16 cellular contexts compared by ENCODE assay signal in genomic region chr6:42989923-42990322, GRCh38. TPM values are rescaled to one million over a fixed set of nuclear protein-coding genes. Genes with fewer than 3 reads are reported as not detected.
DNase-seq lines count a peak whose midpoint lies in the region; ATAC-seq, FAIRE-seq and TF ChIP-seq lines count a peak whose summit lies in the region.
"Had no signal": no experiment of that assay in that cellular context is flagged by ENCODE, and none has a peak within 500 bp of the region (broad histone marks: within the 10 kb centered on the region; RNA-seq: fewer than 3 reads in every experiment).

No MANE protein-coding gene starts in this region.

- no peak for TF ChIP-seq POLR2A in IMR-90 (IDR thresholded peaks at IDR 0.05; ENCODE audit: low read depth, low read length)
- no peak for TF ChIP-seq POLR2A in adrenal gland (IDR thresholded peaks at IDR 0.05)

- H4K8ac ChIP-seq in IMR-90 (ENCODE audit: low read depth in 2 of 2, low read length in 2 of 2): no peak overlapping the region

- H3K4me3 ChIP-seq in IMR-90 (ENCODE audit: insufficient read depth, low read depth, low read length) (no peak overlapping the region), bronchial epithelial cell (ENCODE audit: low read depth, low read length) (no peak overlapping the region), small intestine (ENCODE audit: low read depth in 1 of 2, low read length in 2 of 2) (no peak overlapping the region), adrenal gland (no peak overlapping the region)
- H3K4me3 ChIP-seq: BLaER1 treated with 17β-estradiol and CSF1 and Interleukin-3, amounts not matched to agents 10 nM and 100 nM; GM23338 had no signal

- no peak overlapping the region for H2AFZ ChIP-seq in IMR-90 (replicated peaks; ENCODE audit: low read length, poor library complexity)
- H2AFZ ChIP-seq: GM23338 had no signal

- no peak overlapping the region for H3K9ac ChIP-seq in IMR-90 (ENCODE audit: low read depth, low read length)
- H3K9ac ChIP-seq: BLaER1 treated with 17β-estradiol and CSF1 and Interleukin-3, amounts not matched to agents 10 nM and 100 nM had no signal

- peaks cover 61 to 69% of the 10 kb centered on the region in 2 experiments for H3K79me1 ChIP-seq in IMR-90 (ENCODE audit: low read depth in 1 of 2, low read length in 2 of 2)

- H3K27ac ChIP-seq in IMR-90 (ENCODE audit: insufficient read depth, low read length) (no peak overlapping the region), small intestine (ENCODE audit: low read depth in 1 of 2, low read length in 1 of 2) (peak overlapping the region; percentile 62 to 69), adrenal gland (no peak overlapping the region)
- H3K27ac ChIP-seq: BLaER1 treated with 17β-estradiol and CSF1 and Interleukin-3, amounts not matched to agents 10 nM and 100 nM had no signal

- H2AK5ac ChIP-seq in IMR-90 (ENCODE audit: low read depth, low read length): no peak overlapping the region

- TF ChIP-seq RAD21 in IMR-90 (IDR thresholded peaks at IDR 0.05; ENCODE audit: low read length): no peak

- H4K20me1 ChIP-seq in IMR-90 (ENCODE audit: insufficient read depth, low read length): peaks cover 25% of the 10 kb centered on the region

- H3K9me1 ChIP-seq in IMR-90 (ENCODE audit: insufficient read depth, low read length): peaks cover 19% of the 10 kb centered on the region; the same call in 1 of the 2 replicates

- no peak overlapping the region for H2BK120ac ChIP-seq in IMR-90 (ENCODE audit: low read depth, low read length)

- CTCF ChIA-PET in IMR-90 (lab: Yijun Ruan, JAX): no interaction called here

- H3K36me3 Mint-ChIP-seq in memory B cell: peaks cover 14% of the 10 kb centered on the region
- peaks cover 32% of the 10 kb centered on the region for H3K36me3 Mint-ChIP-seq in endothelial cell (ENCODE audit: low read depth, unreplicated experiment)

- 0 out of 2 replicates have a peak overlapping the region, but pooled peaks have one; percentile 2 for H3K23ac ChIP-seq in IMR-90 (ENCODE audit: low read depth, low read length)

- no peaks in the 10 kb centered on the region for H3K9me3 ChIP-seq in IMR-90 (ENCODE audit: control insufficient read depth, insufficient read depth, low read length)
- no peaks in the 10 kb centered on the region for H3K9me3 ChIP-seq in small intestine (ENCODE audit: control insufficient read depth, low read depth)
- no peaks in the 10 kb centered on the region for H3K9me3 ChIP-seq in adrenal gland (replicated peaks in 1 of 3)
- H3K9me3 ChIP-seq: BLaER1 treated with 17β-estradiol and CSF1 and Interleukin-3, amounts not matched to agents 10 nM and 100 nM had no signal

- H3K4me1 ChIP-seq in IMR-90 (ENCODE audit: control insufficient read depth, insufficient read depth, low read length) (peaks cover 3% of the 10 kb centered on the region; the same call in 1 of the 2 replicates), small intestine (ENCODE audit: control insufficient read depth in 2 of 2, insufficient read depth in 1 of 2, low read depth in 1 of 2, low read length in 1 of 2) (peaks cover 0 to 4% of the 10 kb centered on the region in 2 donors), adrenal gland (replicated peaks in 1 of 2) (peaks cover 11 to 20% of the 10 kb centered on the region in 2 donors)

- no peak for ATAC-seq in IMR-90 (ENCODE audit: low read depth)
- ATAC-seq in memory B cell (ENCODE audit: low read depth): no peak
- ATAC-seq: GM23338 had no signal

- H3K4me1 Mint-ChIP-seq in memory B cell: peaks cover 32% of the 10 kb centered on the region
- H3K4me1 Mint-ChIP-seq in endothelial cell (ENCODE audit: unreplicated experiment): peaks cover 24% of the 10 kb centered on the region

- dilution Hi-C loops in IMR-90 (cut with HindIII; ENCODE audit: low sequenced_read_pairs, unreplicated experiment): no loop called here

- no peak overlapping the region for H3K14ac ChIP-seq in IMR-90 (replicated peaks; ENCODE audit: low read depth, low read length)

- no peak for DNase-seq in IMR-90
- no peak for DNase-seq in bronchial epithelial cell (ENCODE audit: low read depth)
- DNase-seq in memory B cell (ENCODE audit: low spot score in 2 of 2): no peak
- DNase-seq in small intestine: peak; percentile 96
- DNase-seq in endothelial cell (ENCODE audit: low spot score): no peak
- DNase-seq in adrenal gland: no peak
- DNase-seq in DMS53 (lab: John Stamatoyannopoulos, UW): no peak
- no peak for DNase-seq in NCI-H1436 treated with DMSO at 0.1 percent for 48 hours (lab: John Stamatoyannopoulos, UW)
- DNase-seq: ACHN; CD4-positive, CD25-positive, alpha-beta regulatory T cell; H7 had no signal

- WGBS in IMR-90 (ENCODE audit: extremely low coverage in 2 of 2, insufficient read length in 1 of 2), 2 experiments: 88% methylated on average over 4 of the region's 5 CpGs; no CpG with 5 or more reads in 1 of the 2 experiments
- WGBS in small intestine, 3 donors: 34 to 60% (median 41%) methylated on average over 5 of the region's 5 CpGs
- 80 to 97% (median 90%) methylated on average over 5 of the region's 5 CpGs for WGBS in adrenal gland, 4 donors

- no peak overlapping the region for H4K5ac ChIP-seq in IMR-90 (ENCODE audit: low read depth, low read length)

- H3K27me3 ChIP-seq in IMR-90 (ENCODE audit: control insufficient read depth, insufficient read depth, low read length) (no peaks in the 10 kb centered on the region), bronchial epithelial cell (ENCODE audit: control insufficient read depth, insufficient read depth, low read length) (no peaks in the 10 kb centered on the region), small intestine (ENCODE audit: control insufficient read depth in 2 of 2, insufficient read depth in 2 of 2, low read length in 2 of 2) (no peaks in the 10 kb centered on the region), adrenal gland (no peaks in the 10 kb centered on the region)
- H3K27me3 ChIP-seq: BLaER1 treated with 17β-estradiol and CSF1 and Interleukin-3, amounts not matched to agents 10 nM and 100 nM had no signal

- no peak overlapping the region for H3K18ac ChIP-seq in IMR-90 (ENCODE audit: low read depth, low read length)

- no peak overlapping the region for H3K56ac ChIP-seq in IMR-90 (ENCODE audit: extremely low read depth, insufficient read depth, low read length)

- H3K4me3 Mint-ChIP-seq in memory B cell (no peak overlapping the region), endothelial cell (ENCODE audit: unreplicated experiment) (no peak overlapping the region)
- H3K4me3 Mint-ChIP-seq: GM23338 had no signal

- peak overlapping the region; percentile 41 for H3K27ac Mint-ChIP-seq in memory B cell
- no peak overlapping the region for H3K27ac Mint-ChIP-seq in endothelial cell (ENCODE audit: unreplicated experiment)
- H3K27ac Mint-ChIP-seq: GM23338 had no signal

- H3K27me3 Mint-ChIP-seq in memory B cell (no peaks in the 10 kb centered on the region), endothelial cell (ENCODE audit: unreplicated experiment) (peaks cover 6% of the 10 kb centered on the region)
- H3K27me3 Mint-ChIP-seq: CD4-positive, CD25-positive, alpha-beta regulatory T cell had no signal

- intact Hi-C loops in IMR-90 (cut with micrococcal nuclease) (no loop called here), adrenal gland (cut with DNase I) (loop anchor here in 1 of 2 donors (10.0 kb wide), 1 partner anchor 85 kb away; no protein-coding TSS in a partner anchor)

- no peak overlapping the region for H3K4me2 ChIP-seq in IMR-90 (ENCODE audit: low read depth, low read length)
- H3K4me2 ChIP-seq: BLaER1 treated with 17β-estradiol and CSF1 and Interleukin-3, amounts not matched to agents 10 nM and 100 nM; GM23338 had no signal

- H4K91ac ChIP-seq in IMR-90 (ENCODE audit: insufficient read depth, low read depth, low read length): no peak overlapping the region

- FAIRE-seq in bronchial epithelial cell (lab: Jason Lieb, UNC): peak; percentile 60
- no peak for FAIRE-seq in small intestine (lab: Jason Lieb, UNC)
- FAIRE-seq: GM18507 had no signal

- no peak overlapping the region for H2AK9ac ChIP-seq in IMR-90 (replicated peaks; ENCODE audit: low read depth, low read length, poor library complexity)

- H3K4ac ChIP-seq in IMR-90 (ENCODE audit: low read depth, low read length): no peak overlapping the region

- POLR2A ChIA-PET in IMR-90 (lab: Charles Lee; ENCODE audit: unreplicated experiment): no interaction called here

- in situ Hi-C loops in IMR-90 (cut with MboI; ENCODE audit: low sequenced_read_pairs): no loop called here

- H2BK15ac ChIP-seq in IMR-90 (ENCODE audit: low read depth, low read length): no peak overlapping the region

- H2BK5ac ChIP-seq in IMR-90 (ENCODE audit: low read depth, low read length, poor library complexity, severe bottlenecking): no peak overlapping the region

- H3K9me3 Mint-ChIP-seq in memory B cell: no peaks in the 10 kb centered on the region
- no peaks in the 10 kb centered on the region for H3K9me3 Mint-ChIP-seq in endothelial cell (ENCODE audit: unreplicated experiment)
- H3K9me3 Mint-ChIP-seq: CD4-positive, CD25-positive, alpha-beta regulatory T cell; GM23338 had no signal

- TF ChIP-seq CTCF in IMR-90 (conservative IDR thresholded peaks at IDR 0.05; ENCODE audit: low read depth, low read length) (no peak), bronchial epithelial cell (IDR thresholded peaks at IDR 0.05; ENCODE audit: insufficient read depth, low read length, severe bottlenecking) (no peak), endothelial cell (IDR thresholded peaks at IDR 0.05; ENCODE audit: unreplicated experiment) (no peak), adrenal gland (IDR thresholded peaks at IDR 0.05) (no peak)

- no TSS peak for BruUV-seq in IMR-90 (replicated peaks; lab: Mats Ljungman, UMichigan)

- peaks cover 23% of the 10 kb centered on the region for H3K36me3 ChIP-seq in IMR-90 (ENCODE audit: control insufficient read depth, insufficient read depth, low read length)
- peaks cover 2% of the 10 kb centered on the region for H3K36me3 ChIP-seq in bronchial epithelial cell (ENCODE audit: control insufficient read depth, insufficient read depth, low read length)
- peaks cover 0 to 3% of the 10 kb centered on the region in 2 donors for H3K36me3 ChIP-seq in small intestine (ENCODE audit: control insufficient read depth in 2 of 2, insufficient read depth in 2 of 2, low read length in 2 of 2)
- H3K36me3 ChIP-seq in adrenal gland (replicated peaks in 1 of 2): peaks cover 0 to 12% of the 10 kb centered on the region in 2 donors

- H2BK20ac ChIP-seq in IMR-90 (ENCODE audit: low read depth, low read length): no peak overlapping the region

RNA-seq across cellular contexts. Expression of gene PPP2R5D, which starts 5.6 kb away (rescaled TPM):
- total RNA-seq in IMR-90 (2012; rRNA removed) (60.5 and 68.8 TPM in 2 replicates), bronchial epithelial cell (20.2 and 27.6 TPM in 2 replicates), endothelial cell (ENCODE audit: unreplicated experiment) (58.0 TPM), adrenal gland (10 to 100 TPM; 24.2 to 97.8 (median 33.7) TPM)
- polyA plus RNA-seq in IMR-90 (2012; rRNA removed) (50.6 and 55.6 TPM in 2 replicates), small intestine (10 to 100 TPM; 44.2 to 96.8 (median 46.7) TPM), adrenal gland (10 to 100 TPM; 29.7 to 38.9 (median 37.9) TPM)
- polyA plus RNA-seq in IMR-90 (2012; cell fraction: cytosol; rRNA removed): 31.1 and 55.2 TPM in 2 replicates
- polyA plus RNA-seq in IMR-90 (2012; cell fraction: nucleus; rRNA removed; ENCODE audit: low replicate concordance): 41.4 and 53.9 TPM in 2 replicates

RNA-seq across cellular contexts. Expression of gene PEX6, which starts 10.9 kb away (rescaled TPM):
- total RNA-seq in IMR-90 (2012; rRNA removed): 9.4 and 10.6 TPM in 2 replicates
- 9.6 and 10.4 TPM in 2 replicates for polyA plus RNA-seq in IMR-90 (2012; rRNA removed)
- 10.2 and 10.6 TPM in 2 replicates for polyA plus RNA-seq in IMR-90 (2012; cell fraction: cytosol; rRNA removed)
- 24.1 and 53.7 TPM in 2 replicates for polyA plus RNA-seq in IMR-90 (2012; cell fraction: nucleus; rRNA removed; ENCODE audit: low replicate concordance)
- total RNA-seq in bronchial epithelial cell: 25.0 and 32.1 TPM in 2 replicates
- 10 to 100 TPM; 17.8 to 51.4 (median 34.6) TPM for polyA plus RNA-seq in small intestine
- total RNA-seq in endothelial cell (ENCODE audit: unreplicated experiment): 26.1 TPM
- 10 to 100 TPM; 21.5 to 63.9 (median 35.5) TPM for total RNA-seq in adrenal gland
- 10 to 100 TPM in 2 of 3 donors, 1 to 10 TPM in 1; 7.4 to 41.7 (median 22.7) TPM for polyA plus RNA-seq in adrenal gland

RNA-seq across cellular contexts. Expression of gene MEA1, which starts 23.8 kb away (rescaled TPM):
- 116 and 119 TPM in 2 replicates for total RNA-seq in IMR-90 (2012; rRNA removed)
- polyA plus RNA-seq in IMR-90 (2012; rRNA removed): 126 TPM in 2 replicates
- 87.6 and 134 TPM in 2 replicates for polyA plus RNA-seq in IMR-90 (2012; cell fraction: cytosol; rRNA removed)
- polyA plus RNA-seq in IMR-90 (2012; cell fraction: nucleus; rRNA removed; ENCODE audit: low replicate concordance): 16.7 and 30.2 TPM in 2 replicates
- 55.2 and 62.4 TPM in 2 replicates for total RNA-seq in bronchial epithelial cell
- polyA plus RNA-seq in small intestine: 10 to 100 TPM; 62.6 to 90.8 (median 76.9) TPM
- 61.0 TPM for total RNA-seq in endothelial cell (ENCODE audit: unreplicated experiment)
- 100 to 1,000 TPM in 1 of 8 donors, 10 to 100 TPM in 7; 54.6 to 109 (median 68.6) TPM for total RNA-seq in adrenal gland
- 100 to 1,000 TPM in 2 of 3 donors, 10 to 100 TPM in 1; 81.1 to 142 (median 135) TPM for polyA plus RNA-seq in adrenal gland

RNA-seq across cellular contexts. Expression of gene KLHDC3, which starts 24.1 kb away (rescaled TPM):
- total RNA-seq in IMR-90 (2012; rRNA removed) (69.7 and 76.0 TPM in 2 replicates), bronchial epithelial cell (60.4 and 70.6 TPM in 2 replicates), endothelial cell (ENCODE audit: unreplicated experiment) (154 TPM), adrenal gland (100 to 1,000 TPM in 6 of 8 donors, 10 to 100 TPM in 2; 72.3 to 139 (median 105) TPM)
- polyA plus RNA-seq in IMR-90 (2012; rRNA removed) (50.5 and 57.1 TPM in 2 replicates), small intestine (10 to 100 TPM; 72.4 to 78.0 (median 72.7) TPM), adrenal gland (100 to 1,000 TPM in 2 of 3 donors, 10 to 100 TPM in 1; 51.2 to 144 (median 112) TPM)
- 74.5 and 99.9 TPM in 2 replicates for polyA plus RNA-seq in IMR-90 (2012; cell fraction: cytosol; rRNA removed)
- 75.1 and 110 TPM in 2 replicates for polyA plus RNA-seq in IMR-90 (2012; cell fraction: nucleus; rRNA removed; ENCODE audit: low replicate concordance)

RNA-seq across cellular contexts. Expression of gene GNMT, which starts 29.4 kb away (rescaled TPM):
- total RNA-seq in IMR-90 (2012; rRNA removed) (not detected in 2 replicates), bronchial epithelial cell (0.26 TPM in 1 of 2 replicates, not detected in the other), endothelial cell (ENCODE audit: unreplicated experiment) (0.59 TPM), adrenal gland (under 1 TPM in 4 of 8 donors, not detected in 4; 0.39 to 0.65 (median 0.53) TPM)
- polyA plus RNA-seq in IMR-90 (2012; rRNA removed) (0.36 TPM in 1 of 2 replicates, not detected in the other), small intestine (under 1 TPM in 1 of 3 donors, not detected in 2; 0.34 TPM), adrenal gland (1 to 10 TPM in 2 of 3 donors, under 1 TPM in 1; 0.29 to 4.4 (median 1.1) TPM)
- 0.09 TPM in 1 of 2 replicates, not detected in the other for polyA plus RNA-seq in IMR-90 (2012; cell fraction: cytosol; rRNA removed)
- 0.96 and 1.1 TPM in 2 replicates for polyA plus RNA-seq in IMR-90 (2012; cell fraction: nucleus; rRNA removed; ENCODE audit: low replicate concordance)
- total RNA-seq: Daoy, GM23338, HT-29 had no signal

Comparison
In these comparisons a context has a peak if more than half of its experiments do, and no peak if none do; other contexts are left out.
1. H3K27ac ChIP-seq: peak in small intestine (2 of 2); none in IMR-90 (single experiment) and adrenal gland (0 of 5).